27 cellular contexts compared by ENCODE assay signal in the genomic region with DNA sequence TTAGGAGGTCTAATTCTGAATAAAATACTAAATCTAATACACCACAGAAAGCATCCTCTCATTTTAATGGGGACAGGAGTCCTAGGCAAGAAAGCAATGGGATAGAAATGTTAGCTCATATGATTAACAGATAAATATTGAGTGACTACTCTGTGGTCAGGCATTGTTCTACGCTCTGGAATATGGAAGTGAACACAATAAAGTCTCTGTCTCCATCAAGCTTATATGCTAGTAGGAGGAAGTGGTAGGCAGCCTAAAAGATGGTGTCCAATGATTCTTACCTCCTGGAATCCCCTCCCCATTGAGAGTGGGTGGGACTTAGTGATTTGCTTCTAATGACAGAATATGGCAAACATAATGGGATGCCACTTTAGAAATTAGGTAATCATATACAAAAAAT.
"Had no signal": no experiment of that assay in that cellular context is flagged by ENCODE, and none has a peak within 500 bp of the region (broad histone marks: within the 10 kb centered on the region; RNA-seq: fewer than 3 reads in every experiment).

No MANE protein-coding gene starts in this region.

- H3K4me1 Mint-ChIP-seq: stimulated activated effector memory CD8-positive, alpha-beta T cell treated with anti-CD3 and anti-CD28 coated beads, Interleukin-12 subunit alpha, Interleukin-12 subunit beta, amount 100 ng/mL, for 72 hours; stimulated activated naive B cell treated with anti-CD40 and anti-IgM and Interleukin-4, amounts not matched to agents 10 μg/mL and 1 μg/mL and 100 μg/mL, for 72 hours had no signal

- DNase-seq: occipital lobe; ovary; posterior cingulate gyrus; psoas muscle; right cardiac atrium; right lobe of liver; sigmoid colon; small intestine; stimulated activated CD4-positive, alpha-beta T cell treated with anti-CD3 and anti-CD28 coated beads, Interleukin-15, amount 100 ng/mL, for 24 hours; stimulated activated CD4-positive, alpha-beta T cell treated with anti-CD3 and anti-CD28 coated beads, Interleukin-2, amount 100 ng/mL, for 24 hours; stimulated activated CD4-positive, alpha-beta T cell treated with anti-CD3 and anti-CD28 coated beads, Interleukin-2, amount 100 ng/mL, for 48 hours; stimulated activated CD4-positive, alpha-beta T cell treated with anti-CD3 and anti-CD28 coated beads, Interleukin-4, amount 100 ng/mL, for 24 hours; stimulated activated naive B cell treated with anti-CD40 and anti-IgM and Interleukin-4, amounts not matched to agents 10 μg/mL and 1 μg/mL and 100 μg/mL, for 72 hours; stimulated activated naive CD4-positive, alpha-beta T cell treated with Interleukin-2 at 50 U/mL for 16 hours; stomach; thyroid gland; trophoblast cell; upper lobe of left lung had no signal

- H3K4me3 ChIP-seq: neural progenitor cell, ovary, psoas muscle, right lobe of liver, sigmoid colon, stomach, thoracic aorta, thyroid gland, tibial nerve, upper lobe of left lung, vagina had no signal

- H3K4me3 Mint-ChIP-seq: nephron; neural progenitor cell; stimulated activated effector memory CD8-positive, alpha-beta T cell treated with anti-CD3 and anti-CD28 coated beads, Interleukin-12 subunit alpha, Interleukin-12 subunit beta, amount 100 ng/mL, for 72 hours; stimulated activated naive B cell treated with anti-CD40 and anti-IgM and Interleukin-4, amounts not matched to agents 10 μg/mL and 1 μg/mL and 100 μg/mL, for 72 hours; stimulated activated naive CD8-positive, alpha-beta T cell treated with anti-CD3 and anti-CD28 coated beads, Interleukin-15, Interleukin-2, amounts not matched to agents 100 ng/mL and 50 ng/mL, for 24 hours had no signal

- H3K36me3 Mint-ChIP-seq: neural progenitor cell; stimulated activated effector memory CD8-positive, alpha-beta T cell treated with anti-CD3 and anti-CD28 coated beads, Interleukin-12 subunit alpha, Interleukin-12 subunit beta, amount 100 ng/mL, for 72 hours; stimulated activated naive B cell treated with anti-CD40 and anti-IgM and Interleukin-4, amounts not matched to agents 10 μg/mL and 1 μg/mL and 100 μg/mL, for 72 hours had no signal

- H3K36me3 ChIP-seq: neural progenitor cell, ovary, right lobe of liver, sigmoid colon, stomach, thoracic aorta, thyroid gland, tibial nerve, upper lobe of left lung, vagina had no signal

- ATAC-seq: psoas muscle; right cardiac atrium; right lobe of liver; stimulated activated effector memory CD8-positive, alpha-beta T cell treated with anti-CD3 and anti-CD28 coated beads, Interleukin-12 subunit alpha, Interleukin-12 subunit beta, amount 100 ng/mL, for 72 hours had no signal

- H3K9me3 Mint-ChIP-seq: neural progenitor cell; stimulated activated effector memory CD8-positive, alpha-beta T cell treated with anti-CD3 and anti-CD28 coated beads, Interleukin-12 subunit alpha, Interleukin-12 subunit beta, amount 100 ng/mL, for 72 hours; stimulated activated naive CD8-positive, alpha-beta T cell treated with anti-CD3 and anti-CD28 coated beads, Interleukin-15, Interleukin-2, amounts not matched to agents 100 ng/mL and 50 ng/mL, for 24 hours had no signal

- H3K27me3 ChIP-seq: neural progenitor cell, ovary, right lobe of liver, sigmoid colon, stomach, thyroid gland, tibial nerve, upper lobe of left lung, vagina had no signal

- H3K4me2 ChIP-seq: neural progenitor cell had no signal

- H3K9ac ChIP-seq: neural progenitor cell, parathyroid adenoma had no signal

- H3K9me3 ChIP-seq: ovary, psoas muscle, right lobe of liver, sigmoid colon, stomach, thoracic aorta, thyroid gland, tibial nerve, upper lobe of left lung, vagina had no signal

- H3K27ac Mint-ChIP-seq: nephron; neural progenitor cell; progenitor cell of endocrine pancreas; stimulated activated effector memory CD8-positive, alpha-beta T cell treated with anti-CD3 and anti-CD28 coated beads, Interleukin-12 subunit alpha, Interleukin-12 subunit beta, amount 100 ng/mL, for 72 hours; stimulated activated naive B cell treated with anti-CD40 and anti-IgM and Interleukin-4, amounts not matched to agents 10 μg/mL and 1 μg/mL and 100 μg/mL, for 72 hours; stimulated activated naive CD8-positive, alpha-beta T cell treated with anti-CD3 and anti-CD28 coated beads, Interleukin-15, Interleukin-2, amounts not matched to agents 100 ng/mL and 50 ng/mL, for 24 hours had no signal

- H3K79me2 ChIP-seq: parathyroid adenoma had no signal

- H3K27me3 Mint-ChIP-seq: progenitor cell of endocrine pancreas; stimulated activated naive B cell treated with anti-CD40 and anti-IgM and Interleukin-4, amounts not matched to agents 10 μg/mL and 1 μg/mL and 100 μg/mL, for 72 hours; stimulated activated naive CD8-positive, alpha-beta T cell treated with anti-CD3 and anti-CD28 coated beads, Interleukin-15, Interleukin-2, amounts not matched to agents 100 ng/mL and 50 ng/mL, for 24 hours had no signal

- H3K27ac ChIP-seq: neural progenitor cell, ovary, parathyroid adenoma, psoas muscle, right lobe of liver, sigmoid colon, stomach, thoracic aorta, thyroid gland, tibial nerve, upper lobe of left lung, vagina had no signal

- H3K4me1 ChIP-seq: neural progenitor cell, parathyroid adenoma, psoas muscle, right lobe of liver, stomach, thyroid gland, upper lobe of left lung, vagina had no signal

- H2AFZ ChIP-seq: neural progenitor cell, parathyroid adenoma had no signal
